ENCODE assay signal across 8 cellular contexts in the genomic region with DNA sequence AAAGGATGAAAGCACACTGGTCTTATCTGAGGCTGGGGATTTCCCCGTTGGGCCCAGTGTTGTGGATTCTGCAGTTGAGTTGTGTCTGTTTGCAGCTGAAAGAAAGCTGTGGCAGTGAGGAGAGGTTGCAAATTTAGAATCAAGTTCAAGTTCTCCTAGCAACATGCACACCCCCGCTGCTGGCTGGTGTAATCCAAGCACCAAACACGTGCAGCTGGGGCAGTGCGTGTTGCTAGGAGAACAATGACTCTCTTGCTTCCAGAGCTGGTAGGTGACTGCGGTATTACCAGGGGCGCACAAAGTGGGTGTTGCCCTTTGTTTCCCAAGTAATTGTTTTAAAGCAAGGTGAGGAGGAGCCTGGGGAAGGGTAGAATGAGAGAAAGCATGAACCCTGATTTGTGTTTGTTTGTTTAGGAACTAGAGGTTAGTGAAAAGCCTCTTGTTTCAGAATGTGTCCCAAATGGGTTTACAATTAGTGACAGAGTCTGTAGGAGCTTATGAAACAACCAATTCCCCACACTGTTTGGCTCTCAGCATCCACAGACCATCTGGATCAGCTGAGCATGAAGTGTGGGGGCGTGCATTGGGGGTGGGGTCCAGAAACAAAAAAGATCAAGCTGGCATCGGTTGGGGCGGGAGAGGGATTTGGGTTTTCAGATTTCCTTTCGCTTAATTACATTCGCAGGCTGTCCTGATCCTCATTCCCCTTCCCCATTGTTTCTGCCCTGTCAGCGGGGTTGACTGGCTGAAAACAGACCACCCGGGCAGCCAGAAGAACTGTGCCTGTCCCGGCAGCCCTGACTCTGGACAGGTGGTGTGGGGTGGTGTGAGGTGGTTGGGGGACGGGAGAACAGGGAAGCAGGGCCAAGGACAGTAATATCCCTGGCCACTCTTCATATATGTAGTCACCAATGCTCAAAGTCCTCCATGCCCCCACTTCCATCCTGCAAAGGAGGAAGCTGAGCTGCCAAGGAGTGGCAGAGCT.
DNase-seq lines count a peak whose midpoint lies in the region; TF ChIP-seq lines count a peak whose summit lies in the region.

No MANE protein-coding gene starts in this region.

- no peak for TF ChIP-seq CTCF in BJ (IDR thresholded peaks at IDR 0.05; ENCODE audit: insufficient read depth, low read depth, low read length)
- TF ChIP-seq CTCF in choroid plexus epithelial cell (conservative IDR thresholded peaks at IDR 0.05; ENCODE audit: low read depth, low read length) = no peak
- no peak for TF ChIP-seq CTCF in uterus (IDR thresholded peaks at IDR 0.05)

- CTCF ChIA-PET in BJ (lab: Yijun Ruan, JAX) = interaction anchor here (0.6 to 2.1 kb wide), 6 partner anchors 9 to 245 kb away, joined by 3 to 15 read pairs (median 3); no protein-coding TSS in a partner anchor

- H3K27ac ChIP-seq in uterus = peak overlapping the region; percentile 23 to 44

- TF ChIP-seq POLR2A in uterus (IDR thresholded peaks at IDR 0.05) = no peak

- peaks cover 17% of the 10 kb centered on the region for H3K27me3 ChIP-seq in BJ (ENCODE audit: control insufficient read depth, insufficient read depth, low read length)
- 0 out of 2 replicates have a peak, but pooled peaks cover 3% of the 10 kb centered on the region for H3K27me3 ChIP-seq in MG63
- H3K27me3 ChIP-seq in uterus = no peaks in the 10 kb centered on the region

- no peaks in the 10 kb centered on the region for H3K9me3 ChIP-seq in MG63
- H3K9me3 ChIP-seq in uterus = no peaks in the 10 kb centered on the region

- H3K4me1 ChIP-seq in uterus = no peaks in the 10 kb centered on the region

- H3K4me3 ChIP-seq in BJ (ENCODE audit: low read depth, low read length) (no peak overlapping the region), MG63 (no peak overlapping the region), choroid plexus epithelial cell (ENCODE audit: low read depth, low read length) (no peak overlapping the region), uterus (no peak overlapping the region)

- no peaks in the 10 kb centered on the region for H3K36me3 ChIP-seq in BJ (ENCODE audit: control insufficient read depth, insufficient read depth, low read length)
- no peaks in the 10 kb centered on the region for H3K36me3 ChIP-seq in MG63
- H3K36me3 ChIP-seq in uterus = no peaks in the 10 kb centered on the region

- POLR2A ChIA-PET in BJ (lab: Charles Lee) = no interaction called here

- in situ Hi-C loops in ACHN (cut with HindIII; ENCODE audit: low pct_ligation_motif_present, low pct_unique_long_range_greater_than_20kb, low sequenced_read_pairs) = no loop called here

- intact Hi-C loops in uterus (cut with DNase I; ENCODE audit: low total_unique reads) = loop anchor here (10.0 kb wide), 1 partner anchor 245 kb away; no protein-coding TSS in a partner anchor

- DNase-seq in BJ (ENCODE audit: low read depth) (peak; percentile 29), MG63 (peak; percentile 43), T follicular helper cell (ENCODE audit: low read depth) (peak; percentile 12), choroid plexus epithelial cell (ENCODE audit: low read depth) (peak; percentile 85), mucosa of gallbladder (ENCODE audit: low spot score) (peak; percentile 33), uterus (peak; percentile 71 to 75), ACHN (no peak), RKO (ENCODE audit: low spot score) (no peak)

Comparison
In these comparisons a context has a peak if more than half of its experiments do, and no peak if none do; other contexts are left out.
1. DNase-seq: peak in BJ (single experiment), MG63 (single experiment), T follicular helper cell (single experiment), choroid plexus epithelial cell (single experiment), mucosa of gallbladder (single experiment) and uterus (2 of 2); none in ACHN (single experiment) and RKO (single experiment).